Comparison of ENCODE assay signal across 11 cellular contexts in genomic region chrX:77087529-77088169, GRCh38.
DNase-seq lines count a peak whose midpoint lies in the region; ATAC-seq and TF ChIP-seq lines count a peak whose summit lies in the region.
"Had no signal": no experiment of that assay in that cellular context is flagged by ENCODE, and none has a peak within 500 bp of the region (broad histone marks: within the 10 kb centered on the region; RNA-seq: fewer than 3 reads in every experiment).

No MANE protein-coding gene starts in this region.

- no peak overlapping the region for H3K4me3 ChIP-seq in hepatocyte

- H3K79me2 ChIP-seq in hepatocyte = no peaks in the 10 kb centered on the region

- H3K4me1 ChIP-seq in hepatocyte (ENCODE audit: insufficient read depth) = no peaks in the 10 kb centered on the region

- in situ Hi-C loops in T47D (cut with HindIII; ENCODE audit: low pct_unique_long_range_greater_than_20kb, low sequenced_read_pairs) = no loop called here

- ATAC-seq in HG03442 (IDR thresholded peaks at IDR 0.05; ENCODE audit: unreplicated experiment) = no peak
- no peak for ATAC-seq in HG03354 (IDR thresholded peaks at IDR 0.05; ENCODE audit: poor library complexity, severe bottlenecking, unreplicated experiment)

- no peaks in the 10 kb centered on the region for H4K20me1 ChIP-seq in hepatocyte (ENCODE audit: insufficient read depth, poor library complexity, severe bottlenecking)

- 72% methylated on average over 7 of the region's 7 CpGs for WGBS in hepatocyte (ENCODE audit: low lambda C conversion rate, missing lambda C conversion rate)

- H3K4me2 ChIP-seq in hepatocyte = no peak overlapping the region

- H2AFZ ChIP-seq in hepatocyte = no peak overlapping the region

- peak overlapping the region; percentile 56 for H3K27ac ChIP-seq in hepatocyte

- no peaks in the 10 kb centered on the region for H3K36me3 ChIP-seq in hepatocyte (replicated peaks; ENCODE audit: insufficient read depth, low read depth)

- no peaks in the 10 kb centered on the region for H3K27me3 ChIP-seq in hepatocyte

- H3K9me3 ChIP-seq in hepatocyte (ENCODE audit: low read depth) = no peaks in the 10 kb centered on the region

- no peak for TF ChIP-seq CTCF in hepatocyte (IDR thresholded peaks at IDR 0.05; ENCODE audit: poor library complexity)

- H3K9me2 ChIP-seq in hepatocyte (replicated peaks; ENCODE audit: insufficient read depth) = no peaks in the 10 kb centered on the region

- DNase-seq in M059J (ENCODE audit: low read depth) (peak; percentile 49), T47D (ENCODE audit: low read depth in 1 of 2, low spot score in 1 of 2) (peak; percentile 1 to 30), hepatocyte (ENCODE audit: low spot score) (peak; percentile 43), smooth muscle cell of the brain vasculature (ENCODE audit: low read depth, low spot score) (peak; percentile 59), GM19240 (ENCODE audit: insufficient read length, low spot score) (no peak)
- DNase-seq in activated CD4-positive, alpha-beta T cell treated with anti-CD3 and anti-CD28 coated beads, Interleukin-2, amount 50 U/mL, for 4 hours = no peak
- DNase-seq: COR-L47, NCI-H526 treated with DMSO at 0.1 percent for 48 hours, occipital lobe had no signal

Comparison
In these comparisons a context has a peak if more than half of its experiments do, and no peak if none do; other contexts are left out.
1. DNase-seq: peak in M059J (single experiment), T47D (2 of 2), hepatocyte (single experiment) and smooth muscle cell of the brain vasculature (single experiment); none in activated CD4-positive, alpha-beta T cell treated with anti-CD3 and anti-CD28 coated beads, Interleukin-2, amount 50 U/mL, for 4 hours (0 of 2) and GM19240 (single experiment).